1 cellular context compared by ENCODE assay signal in the genomic region with DNA sequence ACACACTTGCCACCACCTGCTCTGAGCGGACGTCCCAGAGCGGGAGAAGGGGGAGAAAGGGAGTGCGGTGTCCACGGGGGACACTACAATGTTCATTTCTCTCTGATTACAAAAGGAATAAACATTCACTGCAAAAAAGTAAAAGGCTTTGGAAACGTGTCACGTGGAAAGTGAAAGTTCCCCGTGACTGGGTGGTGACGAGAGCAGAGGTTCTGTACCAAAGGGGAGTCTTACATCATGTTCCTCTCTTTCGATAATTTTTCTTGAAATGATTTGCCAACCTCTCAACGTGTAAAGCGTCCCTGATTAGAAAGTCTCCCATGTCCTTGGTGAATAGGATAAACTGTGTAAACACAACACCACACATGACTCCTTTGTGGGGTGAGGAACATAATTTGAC.
TF ChIP-seq lines count a peak whose summit lies in the region.

No MANE protein-coding gene starts in this region.

TF ChIP-seq in SK-N-SH treated with all-trans-retinoic acid at 6 μM for 48 hours, 23 proteins besides CTCF, POLR2A, EP300 and RAD21 (continued from another document):
- TF ChIP-seq, protein P1, sequence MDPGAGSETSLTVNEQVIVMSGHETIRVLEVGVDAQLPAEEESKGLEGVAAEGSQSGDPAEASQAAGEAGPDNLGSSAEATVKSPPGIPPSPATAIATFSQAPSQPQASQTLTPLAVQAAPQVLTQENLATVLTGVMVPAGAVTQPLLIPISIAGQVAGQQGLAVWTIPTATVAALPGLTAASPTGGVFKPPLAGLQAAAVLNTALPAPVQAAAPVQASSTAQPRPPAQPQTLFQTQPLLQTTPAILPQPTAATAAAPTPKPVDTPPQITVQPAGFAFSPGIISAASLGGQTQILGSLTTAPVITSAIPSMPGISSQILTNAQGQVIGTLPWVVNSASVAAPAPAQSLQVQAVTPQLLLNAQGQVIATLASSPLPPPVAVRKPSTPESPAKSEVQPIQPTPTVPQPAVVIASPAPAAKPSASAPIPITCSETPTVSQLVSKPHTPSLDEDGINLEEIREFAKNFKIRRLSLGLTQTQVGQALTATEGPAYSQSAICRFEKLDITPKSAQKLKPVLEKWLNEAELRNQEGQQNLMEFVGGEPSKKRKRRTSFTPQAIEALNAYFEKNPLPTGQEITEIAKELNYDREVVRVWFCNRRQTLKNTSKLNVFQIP (CRISPR knock-in tag; IDR thresholded peaks at IDR 0.05; ENCODE audit: borderline replicate concordance, low read depth): no peak
- TF ChIP-seq ZFP30 (CRISPR knock-in tag; IDR thresholded peaks at IDR 0.05): no peak
- TF ChIP-seq ZC3H10 (CRISPR knock-in tag; IDR thresholded peaks at IDR 0.05): no peak
- no peak for TF ChIP-seq RARB (CRISPR knock-in tag; IDR thresholded peaks at IDR 0.05)
- TF ChIP-seq, protein P2, sequence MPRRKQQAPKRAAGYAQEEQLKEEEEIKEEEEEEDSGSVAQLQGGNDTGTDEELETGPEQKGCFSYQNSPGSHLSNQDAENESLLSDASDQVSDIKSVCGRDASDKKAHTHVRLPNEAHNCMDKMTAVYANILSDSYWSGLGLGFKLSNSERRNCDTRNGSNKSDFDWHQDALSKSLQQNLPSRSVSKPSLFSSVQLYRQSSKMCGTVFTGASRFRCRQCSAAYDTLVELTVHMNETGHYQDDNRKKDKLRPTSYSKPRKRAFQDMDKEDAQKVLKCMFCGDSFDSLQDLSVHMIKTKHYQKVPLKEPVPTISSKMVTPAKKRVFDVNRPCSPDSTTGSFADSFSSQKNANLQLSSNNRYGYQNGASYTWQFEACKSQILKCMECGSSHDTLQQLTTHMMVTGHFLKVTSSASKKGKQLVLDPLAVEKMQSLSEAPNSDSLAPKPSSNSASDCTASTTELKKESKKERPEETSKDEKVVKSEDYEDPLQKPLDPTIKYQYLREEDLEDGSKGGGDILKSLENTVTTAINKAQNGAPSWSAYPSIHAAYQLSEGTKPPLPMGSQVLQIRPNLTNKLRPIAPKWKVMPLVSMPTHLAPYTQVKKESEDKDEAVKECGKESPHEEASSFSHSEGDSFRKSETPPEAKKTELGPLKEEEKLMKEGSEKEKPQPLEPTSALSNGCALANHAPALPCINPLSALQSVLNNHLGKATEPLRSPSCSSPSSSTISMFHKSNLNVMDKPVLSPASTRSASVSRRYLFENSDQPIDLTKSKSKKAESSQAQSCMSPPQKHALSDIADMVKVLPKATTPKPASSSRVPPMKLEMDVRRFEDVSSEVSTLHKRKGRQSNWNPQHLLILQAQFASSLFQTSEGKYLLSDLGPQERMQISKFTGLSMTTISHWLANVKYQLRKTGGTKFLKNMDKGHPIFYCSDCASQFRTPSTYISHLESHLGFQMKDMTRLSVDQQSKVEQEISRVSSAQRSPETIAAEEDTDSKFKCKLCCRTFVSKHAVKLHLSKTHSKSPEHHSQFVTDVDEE (CRISPR knock-in tag; IDR thresholded peaks at IDR 0.05): no peak
- no peak for TF ChIP-seq ZFP3 (CRISPR knock-in tag; IDR thresholded peaks at IDR 0.05)
- TF ChIP-seq, protein P3, sequence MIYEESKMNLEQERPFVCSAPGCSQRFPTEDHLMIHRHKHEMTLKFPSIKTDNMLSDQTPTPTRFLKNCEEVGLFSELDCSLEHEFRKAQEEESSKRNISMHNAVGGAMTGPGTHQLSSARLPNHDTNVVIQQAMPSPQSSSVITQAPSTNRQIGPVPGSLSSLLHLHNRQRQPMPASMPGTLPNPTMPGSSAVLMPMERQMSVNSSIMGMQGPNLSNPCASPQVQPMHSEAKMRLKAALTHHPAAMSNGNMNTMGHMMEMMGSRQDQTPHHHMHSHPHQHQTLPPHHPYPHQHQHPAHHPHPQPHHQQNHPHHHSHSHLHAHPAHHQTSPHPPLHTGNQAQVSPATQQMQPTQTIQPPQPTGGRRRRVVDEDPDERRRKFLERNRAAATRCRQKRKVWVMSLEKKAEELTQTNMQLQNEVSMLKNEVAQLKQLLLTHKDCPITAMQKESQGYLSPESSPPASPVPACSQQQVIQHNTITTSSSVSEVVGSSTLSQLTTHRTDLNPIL (CRISPR knock-in tag; IDR thresholded peaks at IDR 0.05; ENCODE audit: low read depth): no peak
- TF ChIP-seq PPARA (CRISPR knock-in tag; IDR thresholded peaks at IDR 0.05; ENCODE audit: borderline replicate concordance): no peak
- TF ChIP-seq, protein P4, sequence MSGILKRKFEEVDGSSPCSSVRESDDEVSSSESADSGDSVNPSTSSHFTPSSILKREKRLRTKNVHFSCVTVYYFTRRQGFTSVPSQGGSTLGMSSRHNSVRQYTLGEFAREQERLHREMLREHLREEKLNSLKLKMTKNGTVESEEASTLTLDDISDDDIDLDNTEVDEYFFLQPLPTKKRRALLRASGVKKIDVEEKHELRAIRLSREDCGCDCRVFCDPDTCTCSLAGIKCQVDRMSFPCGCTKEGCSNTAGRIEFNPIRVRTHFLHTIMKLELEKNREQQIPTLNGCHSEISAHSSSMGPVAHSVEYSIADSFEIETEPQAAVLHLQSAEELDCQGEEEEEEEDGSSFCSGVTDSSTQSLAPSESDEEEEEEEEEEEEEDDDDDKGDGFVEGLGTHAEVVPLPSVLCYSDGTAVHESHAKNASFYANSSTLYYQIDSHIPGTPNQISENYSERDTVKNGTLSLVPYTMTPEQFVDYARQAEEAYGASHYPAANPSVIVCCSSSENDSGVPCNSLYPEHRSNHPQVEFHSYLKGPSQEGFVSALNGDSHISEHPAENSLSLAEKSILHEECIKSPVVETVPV (CRISPR knock-in tag; IDR thresholded peaks at IDR 0.05): no peak
- no peak for TF ChIP-seq TCF4 (CRISPR knock-in tag; IDR thresholded peaks at IDR 0.05; ENCODE audit: borderline replicate concordance)
- TF ChIP-seq BACH2 (CRISPR knock-in tag; IDR thresholded peaks at IDR 0.05; ENCODE audit: borderline replicate concordance): no peak
- TF ChIP-seq, protein P5, sequence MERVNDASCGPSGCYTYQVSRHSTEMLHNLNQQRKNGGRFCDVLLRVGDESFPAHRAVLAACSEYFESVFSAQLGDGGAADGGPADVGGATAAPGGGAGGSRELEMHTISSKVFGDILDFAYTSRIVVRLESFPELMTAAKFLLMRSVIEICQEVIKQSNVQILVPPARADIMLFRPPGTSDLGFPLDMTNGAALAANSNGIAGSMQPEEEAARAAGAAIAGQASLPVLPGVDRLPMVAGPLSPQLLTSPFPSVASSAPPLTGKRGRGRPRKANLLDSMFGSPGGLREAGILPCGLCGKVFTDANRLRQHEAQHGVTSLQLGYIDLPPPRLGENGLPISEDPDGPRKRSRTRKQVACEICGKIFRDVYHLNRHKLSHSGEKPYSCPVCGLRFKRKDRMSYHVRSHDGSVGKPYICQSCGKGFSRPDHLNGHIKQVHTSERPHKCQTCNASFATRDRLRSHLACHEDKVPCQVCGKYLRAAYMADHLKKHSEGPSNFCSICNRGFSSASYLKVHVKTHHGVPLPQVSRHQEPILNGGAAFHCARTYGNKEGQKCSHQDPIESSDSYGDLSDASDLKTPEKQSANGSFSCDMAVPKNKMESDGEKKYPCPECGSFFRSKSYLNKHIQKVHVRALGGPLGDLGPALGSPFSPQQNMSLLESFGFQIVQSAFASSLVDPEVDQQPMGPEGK (CRISPR knock-in tag; IDR thresholded peaks at IDR 0.05; ENCODE audit: borderline replicate concordance): no peak
- TF ChIP-seq ESRRG (CRISPR knock-in tag; IDR thresholded peaks at IDR 0.05): no peak
- TF ChIP-seq ZNF8 (CRISPR knock-in tag; IDR thresholded peaks at IDR 0.05): no peak
